Comparison of ENCODE assay signal across 1 cellular context in genomic region chr17:40340880-40341807, GRCh38.
TF ChIP-seq lines count a peak whose summit lies in the region.

No MANE protein-coding gene starts in this region.

TF ChIP-seq in HepG2, 621 proteins besides CTCF, POLR2A, EP300 and RAD21 (continued from another document and continues in another):
- TF ChIP-seq, protein P1, sequence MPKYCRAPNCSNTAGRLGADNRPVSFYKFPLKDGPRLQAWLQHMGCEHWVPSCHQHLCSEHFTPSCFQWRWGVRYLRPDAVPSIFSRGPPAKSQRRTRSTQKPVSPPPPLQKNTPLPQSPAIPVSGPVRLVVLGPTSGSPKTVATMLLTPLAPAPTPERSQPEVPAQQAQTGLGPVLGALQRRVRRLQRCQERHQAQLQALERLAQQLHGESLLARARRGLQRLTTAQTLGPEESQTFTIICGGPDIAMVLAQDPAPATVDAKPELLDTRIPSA (CRISPR knock-in tag; IDR thresholded peaks at IDR 0.05; ENCODE audit: borderline replicate concordance) = no peak
- TF ChIP-seq CREB1 (IDR thresholded peaks at IDR 0.05) (peak; percentile 90), CREB1 (CRISPR knock-in tag; IDR thresholded peaks at IDR 0.05) (no peak; the same call in 1 of the 2 replicates), MBNL3 (CRISPR knock-in tag; conservative IDR thresholded peaks at IDR 0.05) (no peak), ETV6 (CRISPR knock-in tag; conservative IDR thresholded peaks at IDR 0.05) (0 out of 2 replicates have a peak, but pooled peaks have one; percentile 17), SMYD3 (CRISPR knock-in tag; IDR thresholded peaks at IDR 0.05) (no peak), FOSL1 (CRISPR knock-in tag; IDR thresholded peaks at IDR 0.05; ENCODE audit: borderline replicate concordance) (no peak), ZNF343 (CRISPR knock-in tag; IDR thresholded peaks at IDR 0.05) (no peak), KLF12 (CRISPR knock-in tag; IDR thresholded peaks at IDR 0.05; ENCODE audit: borderline replicate concordance) (peak; percentile 63; the same call in 1 of the 2 replicates), FOXA3 (CRISPR knock-in tag; IDR thresholded peaks at IDR 0.05) (peak; percentile 70), SRSF9 (IDR thresholded peaks at IDR 0.05; ENCODE audit: borderline replicate concordance, insufficient read depth, low read depth, low read length, poor library complexity, severe bottlenecking) (no peak), NFE2L1 (CRISPR knock-in tag; IDR thresholded peaks at IDR 0.05; ENCODE audit: borderline replicate concordance) (no peak), IKZF4 (CRISPR knock-in tag; IDR thresholded peaks at IDR 0.05; ENCODE audit: borderline replicate concordance, low read depth, not compliant biosample characterization) (no peak), HNRNPH1 (optimal IDR thresholded peaks at IDR 0.05; ENCODE audit: low read depth, low read length) (no peak), SIX4 (CRISPR knock-in tag; IDR thresholded peaks at IDR 0.05) (0 out of 2 replicates have a peak, but pooled peaks have one; percentile 46), TFDP2 (CRISPR knock-in tag; IDR thresholded peaks at IDR 0.05) (no peak), BCL6 (CRISPR knock-in tag; IDR thresholded peaks at IDR 0.05) (peak; percentile 60), THAP7 (CRISPR knock-in tag; IDR thresholded peaks at IDR 0.05) (no peak), ZMAT3 (CRISPR knock-in tag; conservative IDR thresholded peaks at IDR 0.05) (no peak), FOXA1 (IDR thresholded peaks at IDR 0.05) (no peak), FOXA1 (CRISPR knock-in tag; IDR thresholded peaks at IDR 0.05) (peak; percentile 71), ZNF576 (CRISPR knock-in tag; IDR thresholded peaks at IDR 0.05) (no peak), ZNF138 (CRISPR knock-in tag; IDR thresholded peaks at IDR 0.05; ENCODE audit: low read depth) (no peak), NBN (conservative IDR thresholded peaks at IDR 0.05) (no peak), ZNF800 (CRISPR knock-in tag; IDR thresholded peaks at IDR 0.05) (no peak), ZFP91 (CRISPR knock-in tag; IDR thresholded peaks at IDR 0.05; ENCODE audit: borderline replicate concordance) (peak; percentile 87; the same call in 1 of the 2 replicates), ZNF674 (CRISPR knock-in tag; IDR thresholded peaks at IDR 0.05; ENCODE audit: low read depth) (no peak), ETV5 (CRISPR knock-in tag; IDR thresholded peaks at IDR 0.05; ENCODE audit: borderline replicate concordance) (peak; percentile 97), POLR2G (IDR thresholded peaks at IDR 0.05; ENCODE audit: low read depth, low read length) (peak; percentile 34), ZSCAN22 (CRISPR knock-in tag; IDR thresholded peaks at IDR 0.05) (0 out of 2 replicates have a peak, but pooled peaks have one; percentile 64), REXO4 (CRISPR knock-in tag; IDR thresholded peaks at IDR 0.05; ENCODE audit: borderline replicate concordance) (no peak), ZNF292 (CRISPR knock-in tag; IDR thresholded peaks at IDR 0.05; ENCODE audit: borderline replicate concordance, low read depth) (no peak), CENPT (CRISPR knock-in tag; IDR thresholded peaks at IDR 0.05; ENCODE audit: low read depth) (0 out of 2 replicates have a peak, but pooled peaks have one; percentile 47), FOXO1 (CRISPR knock-in tag; IDR thresholded peaks at IDR 0.05) (peak; percentile 77), CHCHD3 (CRISPR knock-in tag; IDR thresholded peaks at IDR 0.05) (no peak; the same call in 1 of the 2 replicates), HIVEP1 (CRISPR knock-in tag; IDR thresholded peaks at IDR 0.05) (peak; percentile 92), KLF16 (CRISPR knock-in tag; IDR thresholded peaks at IDR 0.05) (peak in 1 of 2 experiments; percentile 77; a peak in 1 of 4 replicates), SNAPC2 (CRISPR knock-in tag; IDR thresholded peaks at IDR 0.05) (no peak), ZNF10 (CRISPR knock-in tag; IDR thresholded peaks at IDR 0.05; ENCODE audit: borderline replicate concordance, low read depth) (no peak), ZNF160 (CRISPR knock-in tag; IDR thresholded peaks at IDR 0.05) (peak; percentile 65), TCF12 (IDR thresholded peaks at IDR 0.05) (no peak), TCF12 (CRISPR knock-in tag; IDR thresholded peaks at IDR 0.05) (0 out of 2 replicates have a peak, but pooled peaks have one; percentile 31), ADNP (CRISPR knock-in tag; IDR thresholded peaks at IDR 0.05) (no peak), MIER3 (CRISPR knock-in tag; IDR thresholded peaks at IDR 0.05; ENCODE audit: borderline replicate concordance) (peak; percentile 82; the same call in 1 of the 2 replicates), ZFP37 (CRISPR knock-in tag; IDR thresholded peaks at IDR 0.05; ENCODE audit: borderline replicate concordance) (no peak), KLF15 (CRISPR knock-in tag; IDR thresholded peaks at IDR 0.05; ENCODE audit: borderline replicate concordance) (peak; percentile 38; the same call in 1 of the 2 replicates), PHF21A (CRISPR knock-in tag; IDR thresholded peaks at IDR 0.05) (peak; percentile 92), CCDC6 (CRISPR knock-in tag; IDR thresholded peaks at IDR 0.05) (no peak), ZNF672 (CRISPR knock-in tag; IDR thresholded peaks at IDR 0.05) (no peak), ZNF597 (CRISPR knock-in tag; IDR thresholded peaks at IDR 0.05) (no peak), ZNF614 (CRISPR knock-in tag; IDR thresholded peaks at IDR 0.05; ENCODE audit: borderline replicate concordance) (0 out of 2 replicates have a peak, but pooled peaks have one; percentile 29)
- TF ChIP-seq, protein P2, sequence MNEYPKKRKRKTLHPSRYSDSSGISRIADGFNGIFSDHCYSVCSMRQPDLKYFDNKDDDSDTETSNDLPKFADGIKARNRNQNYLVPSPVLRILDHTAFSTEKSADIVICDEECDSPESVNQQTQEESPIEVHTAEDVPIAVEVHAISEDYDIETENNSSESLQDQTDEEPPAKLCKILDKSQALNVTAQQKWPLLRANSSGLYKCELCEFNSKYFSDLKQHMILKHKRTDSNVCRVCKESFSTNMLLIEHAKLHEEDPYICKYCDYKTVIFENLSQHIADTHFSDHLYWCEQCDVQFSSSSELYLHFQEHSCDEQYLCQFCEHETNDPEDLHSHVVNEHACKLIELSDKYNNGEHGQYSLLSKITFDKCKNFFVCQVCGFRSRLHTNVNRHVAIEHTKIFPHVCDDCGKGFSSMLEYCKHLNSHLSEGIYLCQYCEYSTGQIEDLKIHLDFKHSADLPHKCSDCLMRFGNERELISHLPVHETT (CRISPR knock-in tag; conservative IDR thresholded peaks at IDR 0.05) = peak; percentile 39; the same call in 1 of the 2 replicates
- TF ChIP-seq, protein P3, sequence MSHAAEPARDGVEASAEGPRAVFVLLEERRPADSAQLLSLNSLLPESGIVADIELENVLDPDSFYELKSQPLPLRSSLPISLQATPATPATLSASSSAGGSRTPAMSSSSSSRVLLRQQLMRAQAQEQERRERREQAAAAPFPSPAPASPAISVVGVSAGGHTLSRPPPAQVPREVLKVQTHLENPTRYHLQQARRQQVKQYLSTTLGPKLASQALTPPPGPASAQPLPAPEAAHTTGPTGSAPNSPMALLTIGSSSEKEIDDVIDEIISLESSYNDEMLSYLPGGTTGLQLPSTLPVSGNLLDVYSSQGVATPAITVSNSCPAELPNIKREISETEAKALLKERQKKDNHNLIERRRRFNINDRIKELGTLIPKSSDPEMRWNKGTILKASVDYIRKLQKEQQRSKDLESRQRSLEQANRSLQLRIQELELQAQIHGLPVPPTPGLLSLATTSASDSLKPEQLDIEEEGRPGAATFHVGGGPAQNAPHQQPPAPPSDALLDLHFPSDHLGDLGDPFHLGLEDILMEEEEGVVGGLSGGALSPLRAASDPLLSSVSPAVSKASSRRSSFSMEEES (CRISPR knock-in tag; IDR thresholded peaks at IDR 0.05) = peak; percentile 60
- TF ChIP-seq, protein P4, sequence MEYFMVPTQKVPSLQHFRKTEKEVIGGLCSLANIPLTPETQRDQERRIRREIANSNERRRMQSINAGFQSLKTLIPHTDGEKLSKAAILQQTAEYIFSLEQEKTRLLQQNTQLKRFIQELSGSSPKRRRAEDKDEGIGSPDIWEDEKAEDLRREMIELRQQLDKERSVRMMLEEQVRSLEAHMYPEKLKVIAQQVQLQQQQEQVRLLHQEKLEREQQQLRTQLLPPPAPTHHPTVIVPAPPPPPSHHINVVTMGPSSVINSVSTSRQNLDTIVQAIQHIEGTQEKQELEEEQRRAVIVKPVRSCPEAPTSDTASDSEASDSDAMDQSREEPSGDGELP (IDR thresholded peaks at IDR 0.05; ENCODE audit: borderline replicate concordance, low read depth) = peak; percentile 40; the same call in 1 of the 2 replicates
- TF ChIP-seq, protein P5, sequence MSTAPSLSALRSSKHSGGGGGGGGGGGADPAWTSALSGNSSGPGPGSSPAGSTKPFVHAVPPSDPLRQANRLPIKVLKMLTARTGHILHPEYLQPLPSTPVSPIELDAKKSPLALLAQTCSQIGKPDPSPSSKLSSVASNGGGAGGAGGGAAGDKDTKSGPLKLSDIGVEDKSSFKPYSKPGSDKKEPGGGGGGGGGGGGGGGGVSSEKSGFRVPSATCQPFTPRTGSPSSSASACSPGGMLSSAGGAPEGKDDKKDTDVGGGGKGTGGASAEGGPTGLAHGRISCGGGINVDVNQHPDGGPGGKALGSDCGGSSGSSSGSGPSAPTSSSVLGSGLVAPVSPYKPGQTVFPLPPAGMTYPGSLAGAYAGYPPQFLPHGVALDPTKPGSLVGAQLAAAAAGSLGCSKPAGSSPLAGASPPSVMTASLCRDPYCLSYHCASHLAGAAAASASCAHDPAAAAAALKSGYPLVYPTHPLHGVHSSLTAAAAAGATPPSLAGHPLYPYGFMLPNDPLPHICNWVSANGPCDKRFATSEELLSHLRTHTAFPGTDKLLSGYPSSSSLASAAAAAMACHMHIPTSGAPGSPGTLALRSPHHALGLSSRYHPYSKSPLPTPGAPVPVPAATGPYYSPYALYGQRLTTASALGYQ (CRISPR knock-in tag; IDR thresholded peaks at IDR 0.05) = peak; percentile 29; the same call in 1 of the 2 replicates
